ENCODE assay signal across 13 cellular contexts in the genomic region with DNA sequence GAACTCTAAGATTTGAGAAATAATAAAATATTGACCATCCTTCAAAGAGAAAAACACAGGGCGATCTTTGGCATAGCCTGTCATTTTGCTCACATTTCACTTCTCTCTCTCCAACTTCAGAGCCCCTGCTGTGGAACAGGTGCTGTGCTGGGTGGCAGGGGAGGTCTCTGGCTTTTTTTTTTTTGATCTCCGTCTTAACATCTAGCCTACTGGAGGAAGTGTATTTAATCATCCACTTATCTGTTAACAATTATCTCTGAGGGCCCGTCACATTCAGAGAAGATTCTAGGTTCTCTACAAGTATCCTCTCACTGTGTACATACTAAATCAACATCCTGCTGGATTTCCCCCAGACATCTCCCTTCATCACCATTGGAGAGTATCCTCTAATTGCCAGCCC. TPM values are rescaled to one million over a fixed set of nuclear protein-coding genes. Genes with fewer than 3 reads are reported as not detected.
A peak's percentile ranks its signal among the peaks of the same experiment; 100 is the strongest.
DNase-seq lines count a peak whose midpoint lies in the region; ATAC-seq and TF ChIP-seq lines count a peak whose summit lies in the region.
"Had no signal": no experiment of that assay in that cellular context is flagged by ENCODE, and none has a peak within 500 bp of the region (broad histone marks: within the 10 kb centered on the region; RNA-seq: fewer than 3 reads in every experiment).

No MANE protein-coding gene starts in this region.

- H3K4me3 ChIP-seq in OCI-LY7 (ENCODE audit: low read depth, low read length, poor library complexity, severe bottlenecking) = no peak overlapping the region
- H3K4me3 ChIP-seq: left ventricle myocardium inferior, PC-9, spleen, upper lobe of left lung had no signal

- CTCF ChIA-PET in OCI-LY7 (lab: Charles Lee; ENCODE audit: unreplicated experiment) = no interaction called here

- peak overlapping the region; percentile 31 for H3K27ac ChIP-seq in OCI-LY7 (ENCODE audit: low read depth, low read length, poor library complexity, severe bottlenecking)
- H3K27ac ChIP-seq: left ventricle myocardium inferior, PC-9 had no signal

- peaks cover 52% of the 10 kb centered on the region for H3K4me1 ChIP-seq in OCI-LY7 (ENCODE audit: insufficient read depth, low read length, poor library complexity, severe bottlenecking)

- H3K9me3 ChIP-seq in OCI-LY7 (ENCODE audit: low read length) = no peaks in the 10 kb centered on the region
- H3K9me3 ChIP-seq: left ventricle myocardium inferior, spleen, upper lobe of left lung had no signal

- intact Hi-C loops in activated CD4-positive, alpha-beta T cell treated with anti-CD3 and anti-CD28 coated beads, Interleukin-2, amount 10 ng/mL, durations not matched to agents 24 days and 14 days (cut with micrococcal nuclease) = no loop called here
- intact Hi-C loops in OCI-LY7 (cut with micrococcal nuclease; ENCODE audit: unreplicated experiment) = no loop called here

- H3K9me3 Mint-ChIP-seq in activated CD4-positive, alpha-beta T cell treated with anti-CD3 and anti-CD28 coated beads, Interleukin-2, amount 10 ng/mL, durations not matched to agents 24 days and 14 days = no peaks in the 10 kb centered on the region
- H3K9me3 Mint-ChIP-seq in natural killer cell treated with Interleukin-12 subunit alpha and Interleukin-12 subunit beta and Interleukin-15 and Interleukin-18, amount 100 ng/mL, for 72 hours = no peaks in the 10 kb centered on the region
- H3K9me3 Mint-ChIP-seq: brain had no signal

- H3K79me2 ChIP-seq in OCI-LY7 (ENCODE audit: insufficient read depth, low read depth, low read length) = peaks cover 56% of the 10 kb centered on the region; the same call in 1 of the 2 replicates

- no TSS peak for BruUV-seq in OCI-LY7 (replicated peaks; lab: Mats Ljungman, UMichigan)

- POLR2A ChIA-PET in OCI-LY7 (lab: Charles Lee) = no interaction called here

- no peaks in the 10 kb centered on the region for H3K27me3 Mint-ChIP-seq in activated CD4-positive, alpha-beta T cell treated with anti-CD3 and anti-CD28 coated beads, Interleukin-2, amount 10 ng/mL, durations not matched to agents 24 days and 14 days
- no peaks in the 10 kb centered on the region for H3K27me3 Mint-ChIP-seq in natural killer cell treated with Interleukin-12 subunit alpha and Interleukin-12 subunit beta and Interleukin-15 and Interleukin-18, amount 100 ng/mL, for 72 hours
- H3K27me3 Mint-ChIP-seq: brain had no signal

- H3K27ac Mint-ChIP-seq in activated CD4-positive, alpha-beta T cell treated with anti-CD3 and anti-CD28 coated beads, Interleukin-2, amount 10 ng/mL, durations not matched to agents 24 days and 14 days = peak overlapping the region; percentile 54
- H3K27ac Mint-ChIP-seq in natural killer cell treated with Interleukin-12 subunit alpha and Interleukin-12 subunit beta and Interleukin-15 and Interleukin-18, amount 100 ng/mL, for 72 hours = peak overlapping the region; percentile 96 to 97
- H3K27ac Mint-ChIP-seq: brain had no signal

- peak overlapping the region; percentile 29 for H3K4me3 Mint-ChIP-seq in activated CD4-positive, alpha-beta T cell treated with anti-CD3 and anti-CD28 coated beads, Interleukin-2, amount 10 ng/mL, durations not matched to agents 24 days and 14 days
- peak overlapping the region; percentile 61 for H3K4me3 Mint-ChIP-seq in natural killer cell treated with Interleukin-12 subunit alpha and Interleukin-12 subunit beta and Interleukin-15 and Interleukin-18, amount 100 ng/mL, for 72 hours
- H3K4me3 Mint-ChIP-seq: brain had no signal

- H3K9me2 ChIP-seq in OCI-LY7 (ENCODE audit: insufficient read depth, low read length) = no peaks in the 10 kb centered on the region

- no peak for TF ChIP-seq CTCF in OCI-LY7 (conservative IDR thresholded peaks at IDR 0.05; ENCODE audit: low read length)

- H3K4me1 Mint-ChIP-seq in activated CD4-positive, alpha-beta T cell treated with anti-CD3 and anti-CD28 coated beads, Interleukin-2, amount 10 ng/mL, durations not matched to agents 24 days and 14 days = peaks cover 73% of the 10 kb centered on the region
- peaks cover 84 to 89% of the 10 kb centered on the region in 2 donors for H3K4me1 Mint-ChIP-seq in natural killer cell treated with Interleukin-12 subunit alpha and Interleukin-12 subunit beta and Interleukin-15 and Interleukin-18, amount 100 ng/mL, for 72 hours (ENCODE audit: low read depth in 2 of 2)

- no peaks in the 10 kb centered on the region for H4K20me1 ChIP-seq in OCI-LY7 (ENCODE audit: insufficient read depth, low read length)

- H3K36me3 ChIP-seq in OCI-LY7 (ENCODE audit: insufficient read depth, low read length) = 0 out of 2 replicates have a peak, but pooled peaks cover 5% of the 10 kb centered on the region
- H3K36me3 ChIP-seq: left ventricle myocardium inferior, spleen, upper lobe of left lung had no signal

- H3K36me3 Mint-ChIP-seq in activated CD4-positive, alpha-beta T cell treated with anti-CD3 and anti-CD28 coated beads, Interleukin-2, amount 10 ng/mL, durations not matched to agents 24 days and 14 days (ENCODE audit: low read depth) = peaks cover 33% of the 10 kb centered on the region
- peaks cover 6% of the 10 kb centered on the region for H3K36me3 Mint-ChIP-seq in natural killer cell treated with Interleukin-12 subunit alpha and Interleukin-12 subunit beta and Interleukin-15 and Interleukin-18, amount 100 ng/mL, for 72 hours

- no peak for ATAC-seq in natural killer cell treated with Interleukin-12 subunit alpha and Interleukin-12 subunit beta and Interleukin-15 and Interleukin-18, amount 100 ng/mL, for 72 hours
- ATAC-seq in HG02610 (IDR thresholded peaks at IDR 0.05; ENCODE audit: unreplicated experiment) (no peak), HG02763 (IDR thresholded peaks at IDR 0.05; ENCODE audit: unreplicated experiment) (no peak)

- no peak for DNase-seq in activated CD4-positive, alpha-beta T cell treated with anti-CD3 and anti-CD28 coated beads, Interleukin-2, amount 10 ng/mL, durations not matched to agents 24 days and 14 days
- no peak for DNase-seq in activated CD4-positive, alpha-beta T cell treated with anti-CD3 and anti-CD28 coated beads for 48 hours
- DNase-seq in NCI-H1092 treated with DMSO at 0.1 percent for 48 hours (lab: John Stamatoyannopoulos, UW) (peak; percentile 35), OCI-LY7 (ENCODE audit: low spot score) (peak; percentile 71), NCI-H526 treated with DMSO at 0.1 percent for 48 hours (lab: John Stamatoyannopoulos, UW) (no peak)
- DNase-seq in natural killer cell treated with Interleukin-12 subunit alpha and Interleukin-12 subunit beta and Interleukin-15 and Interleukin-18, amount 100 ng/mL, for 72 hours (ENCODE audit: low spot score) = no peak
- DNase-seq: left ventricle myocardium inferior, PC-9, spleen, upper lobe of left lung had no signal

- peak overlapping the region; percentile 38 for H3K4me2 ChIP-seq in OCI-LY7 (ENCODE audit: low read length)
- H3K4me2 ChIP-seq: PC-9 had no signal

- no peak overlapping the region for H2AFZ ChIP-seq in OCI-LY7 (ENCODE audit: low read length)
- H2AFZ ChIP-seq: PC-9 had no signal

RNA-seq across cellular contexts. Expression of a gene that starts 34.1 kb away (rescaled TPM):
- total RNA-seq in activated CD4-positive, alpha-beta T cell treated with anti-CD3 and anti-CD28 coated beads, Interleukin-2, amount 10 ng/mL, durations not matched to agents 24 days and 14 days = 44.9 and 46.2 TPM in 2 replicates
- total RNA-seq in OCI-LY7 (2014; rRNA removed; shearing (Covaris generic)) = 35.8 and 41.6 TPM in 2 replicates
- 15.2 and 16.8 TPM in 2 replicates for total RNA-seq in OCI-LY7 (2022)
- 100 to 1,000 TPM; 195 to 374 TPM for total RNA-seq in natural killer cell treated with Interleukin-12 subunit alpha and Interleukin-12 subunit beta and Interleukin-15 and Interleukin-18, amount 100 ng/mL, for 72 hours

Comparison
In these comparisons a context has a peak if more than half of its experiments do, and no peak if none do; other contexts are left out.
1. DNase-seq: peak in NCI-H1092 treated with DMSO at 0.1 percent for 48 hours (single experiment) and OCI-LY7 (single experiment); none in activated CD4-positive, alpha-beta T cell treated with anti-CD3 and anti-CD28 coated beads, Interleukin-2, amount 10 ng/mL, durations not matched to agents 24 days and 14 days (single experiment), activated CD4-positive, alpha-beta T cell treated with anti-CD3 and anti-CD28 coated beads for 48 hours (single experiment), natural killer cell treated with Interleukin-12 subunit alpha and Interleukin-12 subunit beta and Interleukin-15 and Interleukin-18, amount 100 ng/mL, for 72 hours (single experiment) and NCI-H526 treated with DMSO at 0.1 percent for 48 hours (single experiment).